ENCODE assay signal across 8 cellular contexts in genomic region chr20:45969712-45970634, GRCh38. TPM values are rescaled to one million over a fixed set of nuclear protein-coding genes. Genes with fewer than 3 reads are reported as not detected.
DNase-seq lines count a peak whose midpoint lies in the region; ATAC-seq lines count a peak whose summit lies in the region.

No MANE protein-coding gene starts in this region.

- H3K4me1 ChIP-seq in duodenal mucosa (ENCODE audit: control insufficient read depth in 1 of 2, insufficient read depth in 2 of 2, low read length in 2 of 2), result peaks cover 14 to 24% of the 10 kb centered on the region in 2 donors

- no peak overlapping the region for H3K27ac ChIP-seq in duodenal mucosa (ENCODE audit: low read depth, low read length)

- peaks cover 3% of the 10 kb centered on the region for H3K27me3 Mint-ChIP-seq in T-helper 1 cell treated with Interleukin-12 subunit alpha and Interleukin-12 subunit beta and Interleukin-4 antibody, amounts not matched to agents 30 μg/mL and 1 μg/mL, for 36 hours (ENCODE audit: low read depth)

- DNase-seq in T-helper 1 cell (no peak), LoVo (ENCODE audit: low spot score) (peak; percentile 58), SK-N-DZ (ENCODE audit: low spot score) (peak; percentile 83), midbrain (lab: John Stamatoyannopoulos, UW) (peak; percentile 27)
- no peak for DNase-seq in activated CD8-positive, alpha-beta memory T cell treated with anti-CD3 and anti-CD28 coated beads, Interleukin-2, amount 50 U/mL, for 48 hours

- H3K36me3 ChIP-seq in duodenal mucosa (ENCODE audit: control insufficient read depth in 1 of 2, insufficient read depth in 2 of 2, low read length in 2 of 2), result peaks cover 4 to 43% of the 10 kb centered on the region in 2 donors

- peak overlapping the region; percentile 60 for H3K27ac Mint-ChIP-seq in T-helper 1 cell treated with Interleukin-12 subunit alpha and Interleukin-12 subunit beta and Interleukin-4 antibody, amounts not matched to agents 30 μg/mL and 1 μg/mL, for 36 hours

- no peaks in the 10 kb centered on the region for H3K9me3 Mint-ChIP-seq in T-helper 1 cell treated with Interleukin-12 subunit alpha and Interleukin-12 subunit beta and Interleukin-4 antibody, amounts not matched to agents 30 μg/mL and 1 μg/mL, for 36 hours

- no peak for ATAC-seq in HG02981 (IDR thresholded peaks at IDR 0.05; ENCODE audit: unreplicated experiment)

- peak overlapping the region; percentile 48 to 86 for H3K4me3 ChIP-seq in duodenal mucosa (ENCODE audit: low read depth in 1 of 2, low read length in 2 of 2)

- H3K27me3 ChIP-seq in duodenal mucosa (ENCODE audit: control insufficient read depth in 1 of 2, insufficient read depth in 2 of 2, low read length in 2 of 2), result no peaks in the 10 kb centered on the region

- no peaks in the 10 kb centered on the region for H3K9me3 ChIP-seq in duodenal mucosa (ENCODE audit: control insufficient read depth in 1 of 2, low read length in 2 of 2)

- H3K4me3 Mint-ChIP-seq in T-helper 1 cell treated with Interleukin-12 subunit alpha and Interleukin-12 subunit beta and Interleukin-4 antibody, amounts not matched to agents 30 μg/mL and 1 μg/mL, for 36 hours, result peak overlapping the region; percentile 89

- H3K9ac ChIP-seq in duodenal mucosa (ENCODE audit: low read depth in 1 of 2, low read length in 2 of 2), result peak overlapping the region; percentile 96 to 99

- H3K4me1 Mint-ChIP-seq in T-helper 1 cell treated with Interleukin-12 subunit alpha and Interleukin-12 subunit beta and Interleukin-4 antibody, amounts not matched to agents 30 μg/mL and 1 μg/mL, for 36 hours (ENCODE audit: low read depth), result peaks cover 18% of the 10 kb centered on the region

- peaks cover 25% of the 10 kb centered on the region for H3K36me3 Mint-ChIP-seq in T-helper 1 cell treated with Interleukin-12 subunit alpha and Interleukin-12 subunit beta and Interleukin-4 antibody, amounts not matched to agents 30 μg/mL and 1 μg/mL, for 36 hours (ENCODE audit: low read depth)

RNA-seq across cellular contexts. Expression of gene ZNF335, which starts 2.0 kb away (rescaled TPM):
- polyA plus RNA-seq in SK-N-DZ (2014; cell fraction: cytosol; rRNA removed), result 14.4 and 15.1 TPM in 2 replicates
- 33.7 and 53.1 TPM in 2 replicates for polyA plus RNA-seq in SK-N-DZ (2014; cell fraction: nucleus; rRNA removed)

RNA-seq across cellular contexts. Expression of gene PCIF1, which starts 35.5 kb away (rescaled TPM):
- 13.0 and 13.5 TPM in 2 replicates for polyA plus RNA-seq in SK-N-DZ (2014; cell fraction: cytosol; rRNA removed)
- polyA plus RNA-seq in SK-N-DZ (2014; cell fraction: nucleus; rRNA removed), result 13.2 and 33.7 TPM in 2 replicates

RNA-seq across cellular contexts. Expression of gene MMP9, which starts 38.7 kb away (rescaled TPM):
- 0.26 TPM in 1 of 2 replicates, not detected in the other for polyA plus RNA-seq in SK-N-DZ (2014; cell fraction: cytosol; rRNA removed)
- polyA plus RNA-seq in SK-N-DZ (2014; cell fraction: nucleus; rRNA removed), result not detected in 2 replicates

RNA-seq across cellular contexts. Expression of gene PLTP, which starts 58.0 kb away (rescaled TPM):
- 27.4 and 30.2 TPM in 2 replicates for polyA plus RNA-seq in SK-N-DZ (2014; cell fraction: cytosol; rRNA removed)
- polyA plus RNA-seq in SK-N-DZ (2014; cell fraction: nucleus; rRNA removed), result 16.1 and 25.6 TPM in 2 replicates

RNA-seq across cellular contexts. Expression of gene SLC12A5, which starts 59.0 kb away (rescaled TPM):
- 0.52 and 0.55 TPM in 2 replicates for polyA plus RNA-seq in SK-N-DZ (2014; cell fraction: cytosol; rRNA removed)
- 4.7 and 9.5 TPM in 2 replicates for polyA plus RNA-seq in SK-N-DZ (2014; cell fraction: nucleus; rRNA removed)

Comparison
In these comparisons a context has a peak if more than half of its experiments do, and no peak if none do; other contexts are left out.
1. DNase-seq: peak in LoVo (single experiment), SK-N-DZ (single experiment) and midbrain (single experiment); none in T-helper 1 cell (0 of 5) and activated CD8-positive, alpha-beta memory T cell treated with anti-CD3 and anti-CD28 coated beads, Interleukin-2, amount 50 U/mL, for 48 hours (single experiment).